1 cellular context compared by ENCODE assay signal in the genomic region with DNA sequence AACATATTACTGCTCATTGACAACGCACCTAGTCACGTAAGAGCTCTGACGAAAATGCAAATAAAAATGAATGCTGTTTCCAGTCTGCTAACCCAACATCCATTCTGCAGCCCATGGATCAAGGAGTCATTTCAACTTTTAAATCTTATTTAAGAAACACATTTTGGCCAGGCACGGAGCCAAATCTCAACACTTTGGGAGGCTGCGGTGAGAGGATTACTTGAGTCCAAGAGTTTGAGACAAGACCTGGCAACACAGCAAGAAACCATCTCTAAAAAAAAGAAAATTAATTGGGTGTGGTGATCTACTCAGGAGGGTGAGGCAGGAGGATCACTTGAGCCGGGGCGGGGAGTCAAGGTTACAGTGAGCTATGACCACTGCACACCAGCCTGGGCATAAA.
TF ChIP-seq lines count a peak whose summit lies in the region.

No MANE protein-coding gene starts in this region.

TF ChIP-seq in WTC11, 78 proteins besides CTCF, POLR2A, EP300 and RAD21 (continued from another document):
- TF ChIP-seq MXD4 (CRISPR knock-in tag; IDR thresholded peaks at IDR 0.05; ENCODE audit: borderline replicate concordance) (no peak), ELF4 (CRISPR knock-in tag; IDR thresholded peaks at IDR 0.05; ENCODE audit: low read depth) (no peak), ZNF232 (CRISPR knock-in tag; IDR thresholded peaks at IDR 0.05) (no peak), OVOL2 (CRISPR knock-in tag; IDR thresholded peaks at IDR 0.05; ENCODE audit: borderline replicate concordance) (no peak)
- TF ChIP-seq, protein P1, sequence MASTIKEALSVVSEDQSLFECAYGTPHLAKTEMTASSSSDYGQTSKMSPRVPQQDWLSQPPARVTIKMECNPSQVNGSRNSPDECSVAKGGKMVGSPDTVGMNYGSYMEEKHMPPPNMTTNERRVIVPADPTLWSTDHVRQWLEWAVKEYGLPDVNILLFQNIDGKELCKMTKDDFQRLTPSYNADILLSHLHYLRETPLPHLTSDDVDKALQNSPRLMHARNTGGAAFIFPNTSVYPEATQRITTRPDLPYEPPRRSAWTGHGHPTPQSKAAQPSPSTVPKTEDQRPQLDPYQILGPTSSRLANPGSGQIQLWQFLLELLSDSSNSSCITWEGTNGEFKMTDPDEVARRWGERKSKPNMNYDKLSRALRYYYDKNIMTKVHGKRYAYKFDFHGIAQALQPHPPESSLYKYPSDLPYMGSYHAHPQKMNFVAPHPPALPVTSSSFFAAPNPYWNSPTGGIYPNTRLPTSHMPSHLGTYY (CRISPR knock-in tag; IDR thresholded peaks at IDR 0.05), result no peak
- TF ChIP-seq, protein P2, sequence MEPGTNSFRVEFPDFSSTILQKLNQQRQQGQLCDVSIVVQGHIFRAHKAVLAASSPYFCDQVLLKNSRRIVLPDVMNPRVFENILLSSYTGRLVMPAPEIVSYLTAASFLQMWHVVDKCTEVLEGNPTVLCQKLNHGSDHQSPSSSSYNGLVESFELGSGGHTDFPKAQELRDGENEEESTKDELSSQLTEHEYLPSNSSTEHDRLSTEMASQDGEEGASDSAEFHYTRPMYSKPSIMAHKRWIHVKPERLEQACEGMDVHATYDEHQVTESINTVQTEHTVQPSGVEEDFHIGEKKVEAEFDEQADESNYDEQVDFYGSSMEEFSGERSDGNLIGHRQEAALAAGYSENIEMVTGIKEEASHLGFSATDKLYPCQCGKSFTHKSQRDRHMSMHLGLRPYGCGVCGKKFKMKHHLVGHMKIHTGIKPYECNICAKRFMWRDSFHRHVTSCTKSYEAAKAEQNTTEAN (CRISPR knock-in tag; IDR thresholded peaks at IDR 0.05), result no peak
- TF ChIP-seq, protein P3, sequence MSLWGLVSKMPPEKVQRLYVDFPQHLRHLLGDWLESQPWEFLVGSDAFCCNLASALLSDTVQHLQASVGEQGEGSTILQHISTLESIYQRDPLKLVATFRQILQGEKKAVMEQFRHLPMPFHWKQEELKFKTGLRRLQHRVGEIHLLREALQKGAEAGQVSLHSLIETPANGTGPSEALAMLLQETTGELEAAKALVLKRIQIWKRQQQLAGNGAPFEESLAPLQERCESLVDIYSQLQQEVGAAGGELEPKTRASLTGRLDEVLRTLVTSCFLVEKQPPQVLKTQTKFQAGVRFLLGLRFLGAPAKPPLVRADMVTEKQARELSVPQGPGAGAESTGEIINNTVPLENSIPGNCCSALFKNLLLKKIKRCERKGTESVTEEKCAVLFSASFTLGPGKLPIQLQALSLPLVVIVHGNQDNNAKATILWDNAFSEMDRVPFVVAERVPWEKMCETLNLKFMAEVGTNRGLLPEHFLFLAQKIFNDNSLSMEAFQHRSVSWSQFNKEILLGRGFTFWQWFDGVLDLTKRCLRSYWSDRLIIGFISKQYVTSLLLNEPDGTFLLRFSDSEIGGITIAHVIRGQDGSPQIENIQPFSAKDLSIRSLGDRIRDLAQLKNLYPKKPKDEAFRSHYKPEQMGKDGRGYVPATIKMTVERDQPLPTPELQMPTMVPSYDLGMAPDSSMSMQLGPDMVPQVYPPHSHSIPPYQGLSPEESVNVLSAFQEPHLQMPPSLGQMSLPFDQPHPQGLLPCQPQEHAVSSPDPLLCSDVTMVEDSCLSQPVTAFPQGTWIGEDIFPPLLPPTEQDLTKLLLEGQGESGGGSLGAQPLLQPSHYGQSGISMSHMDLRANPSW (CRISPR knock-in tag; conservative IDR thresholded peaks at IDR 0.05; ENCODE audit: low read depth), result no peak
